In the genomic region with DNA sequence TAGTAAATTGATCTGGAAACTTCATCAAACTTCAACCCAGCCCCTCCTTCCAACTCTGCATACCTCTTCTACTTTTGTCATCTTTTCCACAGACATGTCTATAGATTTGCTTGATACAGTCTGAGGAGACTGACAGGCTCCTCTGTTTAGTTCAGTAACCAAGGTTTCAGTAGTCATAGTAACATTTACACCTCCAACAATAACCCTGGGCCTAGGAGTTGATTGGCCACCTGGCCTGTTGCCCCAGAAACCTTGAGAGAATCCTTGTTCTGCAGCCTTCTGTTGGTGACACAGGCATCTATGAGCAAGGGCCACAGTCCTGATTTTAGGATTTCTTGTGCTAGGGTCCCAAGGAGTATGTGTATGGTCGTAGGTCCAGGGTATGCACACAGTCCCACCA, we compare ENCODE assay signal across 11 cellular contexts. TPM values are rescaled to one million over a fixed set of nuclear protein-coding genes. Genes with fewer than 3 reads are reported as not detected.
DNase-seq lines count a peak whose midpoint lies in the region; ATAC-seq, FAIRE-seq and TF ChIP-seq lines count a peak whose summit lies in the region.
"Had no signal": no experiment of that assay in that cellular context is flagged by ENCODE, and none has a peak within 500 bp of the region (broad histone marks: within the 10 kb centered on the region; RNA-seq: fewer than 3 reads in every experiment).

Gene CFAP141 (minus strand): TSS at position 122 of the 400 bp plus-strand sequence. CDS start 26 bp downstream, at position 96.

- intact Hi-C loops in MCF 10A (cut with micrococcal nuclease): no loop called here
- intact Hi-C loops in breast epithelium (cut with DNase I; ENCODE audit: low total_unique reads): loop anchor here (10.0 kb wide), 1 partner anchor 59 kb away; no protein-coding TSS in a partner anchor
- intact Hi-C loops in posterior cingulate gyrus (cut with DNase I): no loop called here

- BruUV-seq in MCF 10A (replicated peaks; lab: Mats Ljungman, UMichigan): no TSS peak

- no peak for TF ChIP-seq CTCF in MCF 10A (IDR thresholded peaks at IDR 0.05; ENCODE audit: unreplicated experiment)
- no peak for TF ChIP-seq CTCF in breast epithelium (IDR thresholded peaks at IDR 0.05)

- FAIRE-seq in small intestine (lab: Jason Lieb, UNC): no peak
- FAIRE-seq in urothelium cell line (lab: Jason Lieb, UNC): no peak

- CTCF ChIA-PET in MCF 10A (lab: Yijun Ruan, JAX): no interaction called here

- H3K4me3 ChIP-seq in breast epithelium: no peak within 1 kb of the TSS
- H3K4me3 ChIP-seq in small intestine (ENCODE audit: low read depth in 1 of 2, low read length in 2 of 2): no peak within 1 kb of the TSS

- peaks cover 62% of the 10 kb centered on the region for H3K36me3 Mint-ChIP-seq in MCF 10A (ENCODE audit: insufficient read depth, unreplicated experiment)

- no peak within 1 kb of the TSS for H3K27ac ChIP-seq in breast epithelium
- no peak within 1 kb of the TSS for H3K27ac ChIP-seq in small intestine (ENCODE audit: low read depth in 1 of 2, low read length in 1 of 2)

- no peaks in the 10 kb centered on the region for H3K27me3 ChIP-seq in breast epithelium
- H3K27me3 ChIP-seq in small intestine (ENCODE audit: control insufficient read depth in 2 of 2, insufficient read depth in 2 of 2, low read length in 2 of 2): no peaks in the 10 kb centered on the region

- no peaks in the 10 kb centered on the region for H3K4me1 Mint-ChIP-seq in MCF 10A (ENCODE audit: insufficient read depth, unreplicated experiment)

- POLR2A ChIA-PET in MCF 10A (lab: Yijun Ruan, JAX): interaction anchor here (5.1 to 10.3 kb wide), 2 partner anchors 12 to 13 kb away, joined by 43 to 167 read pairs; partner anchors contain the start of gene UBAP2L

- DNase-seq in MCF 10A (ENCODE audit: unreplicated experiment) (no peak), breast epithelium (ENCODE audit: low spot score in 2 of 2) (no peak), NCI-H226 (peak; percentile 37), cerebellar cortex (ENCODE audit: low spot score) (peak; percentile 26), small intestine (peak; percentile 19), urothelium cell line (ENCODE audit: low spot score) (no peak), posterior cingulate gyrus (no peak)
- DNase-seq: NCI-H187 treated with DMSO at 0.1 percent for 48 hours; stimulated activated naive CD4-positive, alpha-beta T cell treated with Interleukin-2 at 50 U/mL for 16 hours had no signal

- H3K4me3 Mint-ChIP-seq in MCF 10A (ENCODE audit: unreplicated experiment): no peak within 1 kb of the TSS

- 89 to 100% (median 97%) methylated on average over 1 of the region's 1 CpG for WGBS in small intestine, 3 donors

- peaks cover 9% of the 10 kb centered on the region for H3K36me3 ChIP-seq in breast epithelium
- H3K36me3 ChIP-seq in small intestine (ENCODE audit: control insufficient read depth in 2 of 2, insufficient read depth in 2 of 2, low read length in 2 of 2): peaks cover 7 to 24% of the 10 kb centered on the region in 2 donors

- no peaks in the 10 kb centered on the region for H3K27me3 Mint-ChIP-seq in MCF 10A (ENCODE audit: insufficient read depth, unreplicated experiment)

- H3K9me3 Mint-ChIP-seq in MCF 10A (ENCODE audit: unreplicated experiment): no peaks in the 10 kb centered on the region

- H3K9me3 ChIP-seq in breast epithelium (no peaks in the 10 kb centered on the region), small intestine (ENCODE audit: control insufficient read depth, low read depth) (no peaks in the 10 kb centered on the region)

- ATAC-seq in HG03520 (IDR thresholded peaks at IDR 0.05; ENCODE audit: unreplicated experiment): no peak
- ATAC-seq: sciatic nerve had no signal

- no peak for TF ChIP-seq POLR2A in breast epithelium (IDR thresholded peaks at IDR 0.05)

- H3K27ac Mint-ChIP-seq in MCF 10A (ENCODE audit: low read depth, unreplicated experiment): peak within 1 kb of the TSS; percentile 8

- H3K4me1 ChIP-seq in breast epithelium (no peaks in the 10 kb centered on the region), small intestine (ENCODE audit: control insufficient read depth in 2 of 2, insufficient read depth in 1 of 2, low read depth in 1 of 2, low read length in 1 of 2) (no peaks in the 10 kb centered on the region)

RNA-seq across cellular contexts. Expression of gene CFAP141, which starts in this region (rescaled TPM):
- total RNA-seq in MCF 10A (2022) (not detected in 2 replicates), breast epithelium (not detected)
- polyA plus RNA-seq in small intestine: not detected
- total RNA-seq: sciatic nerve had no signal

Comparison
In these comparisons a context has a peak if more than half of its experiments do, and no peak if none do; other contexts are left out.
1. Peak in DNase-seq in small intestine; RNA of the gene not detected or under 1 TPM.
2. DNase-seq: peak in NCI-H226 (single experiment) and cerebellar cortex (single experiment); none in MCF 10A (single experiment), breast epithelium (0 of 2), urothelium cell line (single experiment) and posterior cingulate gyrus (0 of 10).